7 cellular contexts compared by ENCODE assay signal in the genomic region with DNA sequence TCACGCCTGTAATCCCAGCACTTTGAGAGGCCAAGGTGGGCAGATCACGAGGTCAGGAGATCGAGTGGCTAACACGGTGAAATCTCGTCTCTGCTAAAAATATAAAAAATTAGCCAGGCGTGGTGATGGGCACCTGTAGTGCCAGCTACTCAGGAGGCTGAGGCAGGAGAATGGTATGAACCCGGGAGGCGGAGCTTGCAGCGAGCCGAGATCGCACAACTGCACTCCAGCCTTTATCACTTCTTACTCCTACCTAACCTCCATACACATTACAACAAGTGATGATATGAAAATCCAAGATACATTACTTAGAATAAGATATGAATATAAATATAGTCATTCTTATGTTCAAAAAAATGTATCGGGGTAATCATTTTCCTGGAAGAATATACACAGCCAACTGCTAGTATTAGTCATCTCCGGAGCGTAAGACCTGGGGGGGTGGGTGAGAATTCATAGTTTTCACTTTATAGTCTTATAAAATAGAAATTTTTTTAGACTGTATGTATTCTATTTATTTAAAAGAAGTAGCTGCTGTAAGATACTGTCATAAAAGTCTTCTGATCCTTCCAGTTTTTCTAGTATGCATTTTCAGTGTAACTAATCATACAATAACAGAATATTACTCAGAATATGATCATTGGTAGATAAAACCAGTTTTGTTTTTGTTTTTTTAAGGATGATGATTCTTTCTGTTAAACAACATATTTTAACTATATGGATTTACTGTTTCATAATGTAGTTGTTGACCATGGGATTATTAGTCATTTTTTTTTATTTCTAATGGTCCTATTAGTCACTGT. TPM values are rescaled to one million over a fixed set of nuclear protein-coding genes. Genes with fewer than 3 reads are reported as not detected.
DNase-seq lines count a peak whose midpoint lies in the region; ATAC-seq, FAIRE-seq and TF ChIP-seq lines count a peak whose summit lies in the region.
"Not testable (repeated sequence)": the region's sequence is repeated elsewhere in the genome, so short reads cannot be mapped to it uniquely, and the experiment has no call there.

No MANE protein-coding gene starts in this region.

- not testable (repeated sequence) for H3K9me3 Mint-ChIP-seq in astrocyte (ENCODE audit: unreplicated experiment)

- H3K27me3 Mint-ChIP-seq in astrocyte (ENCODE audit: low read depth, unreplicated experiment), result not testable (repeated sequence)

- H3K4me1 ChIP-seq in astrocyte (ENCODE audit: insufficient read depth, low read length); kidney (ENCODE audit: control insufficient read depth in 1 of 2, insufficient read depth in 1 of 2, low read depth in 1 of 2, low read length in 2 of 2): not testable (repeated sequence)

- DNase-seq in EL, result peak; percentile 55
- peak; percentile 5 for DNase-seq in LHCN-M2 (ENCODE audit: low read depth)
- not testable (repeated sequence) for DNase-seq in astrocyte (ENCODE audit: low read depth); kidney
- peak; percentile 32 for DNase-seq in choroid plexus epithelial cell (ENCODE audit: low read depth)
- DNase-seq in fibroblast of mammary gland (ENCODE audit: low read depth), result peak; percentile 8

- H3K27me3 ChIP-seq in astrocyte (ENCODE audit: insufficient read depth, low read length), result not testable (repeated sequence)

- peak overlapping the region; percentile 19 for H3K27ac ChIP-seq in astrocyte (ENCODE audit: low read depth, low read length)
- not testable (repeated sequence) for H3K27ac ChIP-seq in kidney (ENCODE audit: low read depth in 2 of 2, low read length in 2 of 2)

- peak; percentile 5 for FAIRE-seq in astrocyte (lab: Jason Lieb, UNC)
- FAIRE-seq in kidney (lab: Jason Lieb, UNC), result peak; percentile 46

- H3K36me3 ChIP-seq in astrocyte (ENCODE audit: insufficient read depth, low read length); kidney (ENCODE audit: control insufficient read depth in 1 of 2, insufficient read depth in 2 of 2, low read length in 2 of 2): not testable (repeated sequence)

- H3K9ac ChIP-seq in astrocyte (ENCODE audit: low read length); kidney (ENCODE audit: low read length in 2 of 2): not testable (repeated sequence)

- not testable (repeated sequence) for TF ChIP-seq CTCF in astrocyte (IDR thresholded peaks at IDR 0.05; ENCODE audit: insufficient read depth, low read depth, low read length); choroid plexus epithelial cell (conservative IDR thresholded peaks at IDR 0.05; ENCODE audit: low read depth, low read length); fibroblast of mammary gland (conservative IDR thresholded peaks at IDR 0.05; ENCODE audit: control insufficient read depth, insufficient read depth, low read depth, low read length); kidney (IDR thresholded peaks at IDR 0.05; ENCODE audit: borderline replicate concordance, extremely low read depth, insufficient read depth)

- not testable (repeated sequence) for H3K9me3 ChIP-seq in astrocyte (ENCODE audit: insufficient read depth, low read depth, low read length); kidney (ENCODE audit: control insufficient read depth in 1 of 2, low read length in 2 of 2)

- not testable (repeated sequence) for H3K79me2 ChIP-seq in astrocyte (ENCODE audit: insufficient read depth, low read length)

- H3K4me3 ChIP-seq in astrocyte (ENCODE audit: insufficient read depth, low read depth, low read length); choroid plexus epithelial cell (ENCODE audit: low read depth, low read length); fibroblast of mammary gland (ENCODE audit: control insufficient read depth, low read depth, low read length); kidney (ENCODE audit: low read length in 2 of 2): not testable (repeated sequence)

- H4K20me1 ChIP-seq in astrocyte (ENCODE audit: insufficient read depth, low read length), result not testable (repeated sequence)

- intact Hi-C loops in kidney (cut with DNase I), result not testable (repeated sequence)

- not testable (repeated sequence) for H3K4me3 Mint-ChIP-seq in astrocyte (ENCODE audit: unreplicated experiment)

- H3K36me3 Mint-ChIP-seq in astrocyte (ENCODE audit: low read depth, unreplicated experiment), result not testable (repeated sequence)

- H3K4me1 Mint-ChIP-seq in astrocyte (ENCODE audit: low read depth, unreplicated experiment), result not testable (repeated sequence)

- not testable (repeated sequence) for H3K4me2 ChIP-seq in astrocyte (ENCODE audit: low read length)

- not testable (repeated sequence) for H3K27ac Mint-ChIP-seq in astrocyte (ENCODE audit: unreplicated experiment)

- peak; percentile 58 for ATAC-seq in SK-N-SH treated with all-trans-retinoic acid at 6 μM for 48 hours

- not testable (repeated sequence) for H2AFZ ChIP-seq in astrocyte (ENCODE audit: low read depth, low read length)

RNA-seq across cellular contexts. Expression of a gene that starts 32.7 kb away (rescaled TPM):
- total RNA-seq in LHCN-M2 (2014; rRNA removed) (3.6 and 8.0 TPM in 2 replicates), astrocyte (10.0 and 10.3 TPM in 2 replicates), kidney (13.8 TPM)
- 3.2 TPM for polyA plus RNA-seq in LHCN-M2 (2012)
- polyA plus RNA-seq in kidney (ENCODE audit: insufficient read depth, low read depth, low replicate concordance), result 6.1 TPM

RNA-seq across cellular contexts. Expression of a gene that starts 37.7 kb away (rescaled TPM):
- 15.7 and 19.3 TPM in 2 replicates for total RNA-seq in LHCN-M2 (2014; rRNA removed)
- 7.4 TPM for polyA plus RNA-seq in LHCN-M2 (2012)
- 16.6 and 18.7 TPM in 2 replicates for total RNA-seq in astrocyte
- total RNA-seq in kidney, result 23.5 TPM
- polyA plus RNA-seq in kidney (ENCODE audit: insufficient read depth, low read depth, low replicate concordance), result 10.2 TPM
